ENCODE assay signal across 8 cellular contexts in the genomic region with DNA sequence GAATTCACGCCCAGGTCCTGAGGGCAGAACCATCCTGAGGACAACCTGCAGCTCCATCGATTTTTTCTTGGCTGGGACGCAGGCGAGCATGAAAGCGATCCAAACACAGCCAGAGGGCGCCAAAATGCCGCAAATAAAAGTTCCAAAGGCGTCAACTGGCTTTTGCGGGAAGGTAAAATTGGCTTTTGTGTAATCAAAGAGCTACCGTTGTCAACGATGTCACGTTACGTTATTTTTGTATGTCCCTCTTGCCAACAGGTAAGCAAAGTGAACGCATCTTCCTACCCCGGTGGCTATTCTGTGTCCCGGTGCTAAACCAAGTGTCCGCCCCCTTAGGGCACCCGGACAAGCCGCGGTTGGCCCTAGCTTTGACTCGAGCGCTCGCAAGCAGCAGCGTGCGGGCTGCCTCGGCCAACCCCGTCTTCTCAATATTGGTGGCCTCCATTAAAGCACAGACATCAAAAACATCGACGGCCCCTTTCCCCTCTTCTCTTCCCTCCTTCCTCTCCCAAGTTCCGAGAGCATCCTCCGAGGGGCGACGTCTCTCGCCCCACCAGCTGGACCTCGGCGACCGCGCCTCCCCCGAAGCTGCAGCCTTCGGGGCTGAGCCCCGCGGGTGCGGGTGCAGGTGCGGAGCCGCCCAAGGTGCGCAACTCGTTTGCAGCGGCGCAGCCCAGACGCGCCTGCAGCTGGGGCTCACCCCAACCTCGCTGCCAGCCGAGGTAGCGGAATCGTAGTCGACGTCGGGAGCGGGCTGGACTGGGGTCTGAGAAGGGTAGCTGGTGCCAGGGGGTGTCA. TPM values are rescaled to one million over a fixed set of nuclear protein-coding genes. Genes with fewer than 3 reads are reported as not detected.
DNase-seq lines count a peak whose midpoint lies in the region; FAIRE-seq and TF ChIP-seq lines count a peak whose summit lies in the region.

No MANE protein-coding gene starts in this region.

- peak overlapping the region; percentile 14; the same call in 1 of the 2 replicates for H3K27ac ChIP-seq in KMS-11
- peak overlapping the region; percentile 92 for H3K27ac ChIP-seq in neutrophil

- H2AFZ ChIP-seq in KMS-11 (ENCODE audit: low read depth) = peak overlapping the region; percentile 96

- intact Hi-C loops in head of caudate nucleus (cut with DNase I) = loop anchor here (5.0 kb wide), 2 partner anchors 901 to 1091 kb away; no protein-coding TSS in a partner anchor

- H3K4me3 ChIP-seq in GM08714 (ENCODE audit: low read length) (peak overlapping the region; percentile 47; the same call in 1 of the 2 replicates), KMS-11 (IDR thresholded peaks at IDR 0.05; ENCODE audit: insufficient read depth, low read depth, low read length) (no peak overlapping the region), neutrophil (ENCODE audit: low read depth in 1 of 2, low read length in 1 of 2) (peak overlapping the region; percentile 75 to 85)

- no peak for TF ChIP-seq POLR2A in H54 (IDR thresholded peaks at IDR 0.05; ENCODE audit: low read depth, low read length)

- TF ChIP-seq CTCF in KMS-11 (conservative IDR thresholded peaks at IDR 0.05; ENCODE audit: low read depth, low read length) (peak; percentile 94), neutrophil (IDR thresholded peaks at IDR 0.05) (peak; percentile 89)

- H3K27me3 Mint-ChIP-seq in activated naive CD8-positive, alpha-beta T cell treated with anti-CD3 and anti-CD28 coated beads for 36 hours = peaks cover 60% of the 10 kb centered on the region

- H3K4me2 ChIP-seq in KMS-11 = peak overlapping the region; percentile 58

- H3K4me3 Mint-ChIP-seq in activated naive CD8-positive, alpha-beta T cell treated with anti-CD3 and anti-CD28 coated beads for 36 hours = peak overlapping the region; percentile 65

- H3K36me3 ChIP-seq in KMS-11 (ENCODE audit: insufficient read depth) (no peaks in the 10 kb centered on the region), neutrophil (peaks cover 24% of the 10 kb centered on the region)

- no peaks in the 10 kb centered on the region for H4K20me1 ChIP-seq in KMS-11 (ENCODE audit: insufficient read depth)

- H3K27ac Mint-ChIP-seq in activated naive CD8-positive, alpha-beta T cell treated with anti-CD3 and anti-CD28 coated beads for 36 hours = peak overlapping the region; percentile 58

- no peak overlapping the region; the same call in 1 of the 2 replicates for H3K9ac ChIP-seq in KMS-11

- peak; percentile 83 for FAIRE-seq in H54 (lab: Jason Lieb, UNC)

- peaks cover 28% of the 10 kb centered on the region for H3K79me2 ChIP-seq in KMS-11 (ENCODE audit: insufficient read depth, low read depth)

- peaks cover 26% of the 10 kb centered on the region for H3K4me1 ChIP-seq in KMS-11 (ENCODE audit: low read depth, poor library complexity, severe bottlenecking)
- peaks cover 64 to 78% of the 10 kb centered on the region in 2 experiments for H3K4me1 ChIP-seq in neutrophil (ENCODE audit: control insufficient read depth in 1 of 2, insufficient read depth in 1 of 2, low read depth in 1 of 2, low read length in 1 of 2)

- H3K36me3 Mint-ChIP-seq in activated naive CD8-positive, alpha-beta T cell treated with anti-CD3 and anti-CD28 coated beads for 36 hours = peaks cover 3% of the 10 kb centered on the region

- H3K4me1 Mint-ChIP-seq in activated naive CD8-positive, alpha-beta T cell treated with anti-CD3 and anti-CD28 coated beads for 36 hours = peaks cover 8% of the 10 kb centered on the region

- H3K27me3 ChIP-seq in KMS-11 (ENCODE audit: insufficient read depth, low read depth) (no peaks in the 10 kb centered on the region), neutrophil (no peaks in the 10 kb centered on the region)

- peaks cover 2% of the 10 kb centered on the region for H3K9me3 Mint-ChIP-seq in activated naive CD8-positive, alpha-beta T cell treated with anti-CD3 and anti-CD28 coated beads for 36 hours

- DNase-seq in H54 (ENCODE audit: insufficient read length, low spot score) (peak; percentile 75), OCI-M2 (lab: John Stamatoyannopoulos, UW; ENCODE audit: unreplicated experiment) (peak; percentile 23), head of caudate nucleus (peak; percentile 70 to 93 (median 84)), NK-92 (lab: John Stamatoyannopoulos, UW; ENCODE audit: unreplicated experiment) (no peak)
- DNase-seq in activated naive CD8-positive, alpha-beta T cell treated with anti-CD3 and anti-CD28 coated beads for 36 hours = peak; percentile 51

- H3K9me3 ChIP-seq in neutrophil = no peaks in the 10 kb centered on the region

RNA-seq across cellular contexts. Expression of a gene that starts 1.1 kb away (rescaled TPM):
- under 1 TPM; 0.66 to 0.85 TPM for total RNA-seq in activated naive CD8-positive, alpha-beta T cell treated with anti-CD3 and anti-CD28 coated beads for 36 hours
